ENCODE assay signal across 9 cellular contexts in genomic region chr15:96331942-96332853, GRCh38. TPM values are rescaled to one million over a fixed set of nuclear protein-coding genes. Genes with fewer than 3 reads are reported as not detected.
DNase-seq lines count a peak whose midpoint lies in the region; ATAC-seq and TF ChIP-seq lines count a peak whose summit lies in the region.
"Had no signal": no experiment of that assay in that cellular context is flagged by ENCODE, and none has a peak within 500 bp of the region (broad histone marks: within the 10 kb centered on the region; RNA-seq: fewer than 3 reads in every experiment).

No MANE protein-coding gene starts in this region.

- H3K9ac ChIP-seq in iPS-15b (ENCODE audit: low read depth, low read length), result no peak overlapping the region

- H3K4me1 ChIP-seq in iPS-15b (ENCODE audit: control insufficient read depth, insufficient read depth, low read length), result peaks cover 30% of the 10 kb centered on the region

- H3K4me3 Mint-ChIP-seq in activated naive CD8-positive, alpha-beta T cell treated with anti-CD3 and anti-CD28 coated beads for 36 hours, result peak overlapping the region; percentile 54
- H3K4me3 Mint-ChIP-seq in stimulated activated effector memory CD8-positive, alpha-beta T cell treated with anti-CD3 and anti-CD28 coated beads, Interleukin-12 subunit alpha, Interleukin-12 subunit beta, amount 100 ng/mL, for 72 hours, result peak overlapping the region; percentile 72

- H3K9me3 ChIP-seq in iPS-15b (ENCODE audit: control insufficient read depth, insufficient read depth, low read length), result no peaks in the 10 kb centered on the region

- H3K4me3 ChIP-seq in AG09309 (ENCODE audit: control insufficient read depth, low read depth, low read length) (peak overlapping the region; percentile 75), iPS-15b (ENCODE audit: low read depth, low read length) (peak overlapping the region; percentile 4)

- H3K36me3 ChIP-seq in iPS-15b (ENCODE audit: control insufficient read depth, insufficient read depth, low read length), result no peaks in the 10 kb centered on the region

- no peak overlapping the region for H3K27ac Mint-ChIP-seq in activated naive CD8-positive, alpha-beta T cell treated with anti-CD3 and anti-CD28 coated beads for 36 hours
- no peak overlapping the region for H3K27ac Mint-ChIP-seq in stimulated activated effector memory CD8-positive, alpha-beta T cell treated with anti-CD3 and anti-CD28 coated beads, Interleukin-12 subunit alpha, Interleukin-12 subunit beta, amount 100 ng/mL, for 72 hours
- H3K27ac Mint-ChIP-seq: memory B cell had no signal

- peaks cover 6% of the 10 kb centered on the region for H3K4me1 Mint-ChIP-seq in activated naive CD8-positive, alpha-beta T cell treated with anti-CD3 and anti-CD28 coated beads for 36 hours
- peaks cover 27% of the 10 kb centered on the region for H3K4me1 Mint-ChIP-seq in stimulated activated effector memory CD8-positive, alpha-beta T cell treated with anti-CD3 and anti-CD28 coated beads, Interleukin-12 subunit alpha, Interleukin-12 subunit beta, amount 100 ng/mL, for 72 hours

- peaks cover 2% of the 10 kb centered on the region for H3K36me3 Mint-ChIP-seq in activated naive CD8-positive, alpha-beta T cell treated with anti-CD3 and anti-CD28 coated beads for 36 hours
- H3K36me3 Mint-ChIP-seq in stimulated activated effector memory CD8-positive, alpha-beta T cell treated with anti-CD3 and anti-CD28 coated beads, Interleukin-12 subunit alpha, Interleukin-12 subunit beta, amount 100 ng/mL, for 72 hours, result peaks cover 16% of the 10 kb centered on the region

- peaks cover 5% of the 10 kb centered on the region for H3K9me3 Mint-ChIP-seq in activated naive CD8-positive, alpha-beta T cell treated with anti-CD3 and anti-CD28 coated beads for 36 hours
- peaks cover 2% of the 10 kb centered on the region for H3K9me3 Mint-ChIP-seq in stimulated activated effector memory CD8-positive, alpha-beta T cell treated with anti-CD3 and anti-CD28 coated beads, Interleukin-12 subunit alpha, Interleukin-12 subunit beta, amount 100 ng/mL, for 72 hours

- DNase-seq in AG09309 (ENCODE audit: low read depth), result no peak
- peak; percentile 68 for DNase-seq in HT-29 (ENCODE audit: low spot score)
- no peak for DNase-seq in activated naive CD8-positive, alpha-beta T cell treated with anti-CD3 and anti-CD28 coated beads for 36 hours
- DNase-seq in stimulated activated effector memory CD8-positive, alpha-beta T cell treated with anti-CD3 and anti-CD28 coated beads, Interleukin-12 subunit alpha, Interleukin-12 subunit beta, amount 100 ng/mL, for 72 hours (ENCODE audit: low spot score in 2 of 2), result no peak
- no peak for DNase-seq in NAMALWA (ENCODE audit: low spot score)
- no peak for DNase-seq in omental fat pad (ENCODE audit: low spot score)

- peaks cover 91% of the 10 kb centered on the region for H3K27me3 ChIP-seq in iPS-15b (ENCODE audit: control insufficient read depth, insufficient read depth, low read length)

- H3K27me3 Mint-ChIP-seq in activated naive CD8-positive, alpha-beta T cell treated with anti-CD3 and anti-CD28 coated beads for 36 hours, result peaks cover 93% of the 10 kb centered on the region

- TF ChIP-seq CTCF in AG09309 (IDR thresholded peaks at IDR 0.05; ENCODE audit: control insufficient read depth, insufficient read depth, low read depth, low read length, missing control alignments), result no peak
- no peak for TF ChIP-seq CTCF in omental fat pad (IDR thresholded peaks at IDR 0.05)

- no peak for ATAC-seq in stimulated activated effector memory CD8-positive, alpha-beta T cell treated with anti-CD3 and anti-CD28 coated beads, Interleukin-12 subunit alpha, Interleukin-12 subunit beta, amount 100 ng/mL, for 72 hours
- ATAC-seq in omental fat pad (ENCODE audit: low FRiP score) (no peak), GM19455 (IDR thresholded peaks at IDR 0.05; ENCODE audit: unreplicated experiment) (no peak)

RNA-seq across cellular contexts. Expression of gene NR2F2, which starts 1.7 kb away (rescaled TPM):
- 12.6 and 14.0 TPM in 2 replicates for total RNA-seq in HT-29 (2014; rRNA removed; shearing (Covaris generic))
- not detected for total RNA-seq in activated naive CD8-positive, alpha-beta T cell treated with anti-CD3 and anti-CD28 coated beads for 36 hours
- total RNA-seq in omental fat pad, result 10 to 100 TPM in 3 of 4 donors, 1 to 10 TPM in 1; 8.9 to 41.8 (median 20.1) TPM

Comparison
In these comparisons a context has a peak if more than half of its experiments do, and no peak if none do; other contexts are left out.
1. RNA of gene NR2F2, which starts 1.7 kb away (total RNA-seq): 8.9 to 41.8 TPM in omental fat pad and 12.6 to 14.0 TPM in HT-29; not detected in activated naive CD8-positive, alpha-beta T cell treated with anti-CD3 and anti-CD28 coated beads for 36 hours; every median in the first group is over 4 times any median in the second.